ENCODE assay signal across 1 cellular context in the genomic region with DNA sequence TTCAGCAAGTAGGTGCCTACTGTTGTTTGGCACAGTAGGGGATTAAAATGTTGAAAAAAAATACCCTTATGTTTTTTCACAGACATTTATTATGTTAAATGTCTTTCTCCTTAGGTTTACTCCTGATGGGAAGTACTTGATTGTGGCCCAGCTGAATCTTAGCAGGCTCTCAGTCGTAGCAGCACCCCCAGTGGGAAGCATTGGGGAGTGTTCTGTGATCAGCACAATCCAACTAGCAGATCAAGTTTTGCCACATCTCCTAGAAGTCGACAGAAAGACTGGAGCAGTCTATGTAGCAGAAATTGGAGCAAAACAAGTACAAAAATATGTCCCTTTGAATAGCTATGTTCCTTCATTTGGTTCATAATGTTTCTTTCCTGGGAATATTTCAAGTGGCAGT.
TF ChIP-seq lines count a peak whose summit lies in the region.

No MANE protein-coding gene starts in this region.

TF ChIP-seq in H1, 55 proteins besides CTCF, POLR2A, EP300 and RAD21:
- TF ChIP-seq USF2 (IDR thresholded peaks at IDR 0.05; ENCODE audit: low read length): no peak
- no peak for TF ChIP-seq SIX5 (IDR thresholded peaks at IDR 0.05; ENCODE audit: low read depth, low read length)
- no peak for TF ChIP-seq SRF (IDR thresholded peaks at IDR 0.05; ENCODE audit: low read depth, low read length)
- no peak for TF ChIP-seq ZNF274 (IDR thresholded peaks at IDR 0.05; ENCODE audit: borderline replicate concordance, extremely low read depth, low read length)
- TF ChIP-seq SP1 (IDR thresholded peaks at IDR 0.05; ENCODE audit: low read depth, low read length): no peak
- TF ChIP-seq GABPA (IDR thresholded peaks at IDR 0.05; ENCODE audit: borderline replicate concordance, insufficient read depth, low read length): no peak
- no peak for TF ChIP-seq KDM5A (IDR thresholded peaks at IDR 0.05; ENCODE audit: low read length)
- no peak for TF ChIP-seq TCF12 (IDR thresholded peaks at IDR 0.05; ENCODE audit: low read depth, low read length)
- TF ChIP-seq CBX8 (IDR thresholded peaks at IDR 0.05; ENCODE audit: borderline replicate concordance, low read depth, low read length): no peak
- no peak for TF ChIP-seq SAP30 (IDR thresholded peaks at IDR 0.05; ENCODE audit: insufficient read depth, insufficient replicate concordance, low read length)
- TF ChIP-seq RFX5 (IDR thresholded peaks at IDR 0.05; ENCODE audit: borderline replicate concordance, low read depth, low read length): no peak
- no peak for TF ChIP-seq KDM1A (IDR thresholded peaks at IDR 0.05; ENCODE audit: borderline replicate concordance, low read length)
